14 cellular contexts compared by ENCODE assay signal in genomic region chr2:121241466-121241865, GRCh38. TPM values are rescaled to one million over a fixed set of nuclear protein-coding genes. Genes with fewer than 3 reads are reported as not detected.
A peak's percentile ranks its signal among the peaks of the same experiment; 100 is the strongest.
DNase-seq lines count a peak whose midpoint lies in the region; ATAC-seq and TF ChIP-seq lines count a peak whose summit lies in the region.
"Had no signal": no experiment of that assay in that cellular context is flagged by ENCODE, and none has a peak within 500 bp of the region (broad histone marks: within the 10 kb centered on the region; RNA-seq: fewer than 3 reads in every experiment).

No MANE protein-coding gene starts in this region.

- H3K9me3 ChIP-seq in RWPE2 (ENCODE audit: severe bottlenecking): no peaks in the 10 kb centered on the region
- H3K9me3 ChIP-seq in MM.1S (replicated peaks; ENCODE audit: insufficient read depth, low read length): no peaks in the 10 kb centered on the region
- no peaks in the 10 kb centered on the region for H3K9me3 ChIP-seq in neuronal stem cell (replicated peaks in 1 of 2; ENCODE audit: control insufficient read depth in 2 of 2, insufficient read depth in 1 of 2, low read depth in 1 of 2, low read length in 2 of 2)
- H3K9me3 ChIP-seq: BLaER1 had no signal

- no peak overlapping the region for H3K18ac ChIP-seq in neuronal stem cell (ENCODE audit: low read length)

- H3F3A ChIP-seq in MM.1S (ENCODE audit: insufficient read depth, low read length): no peaks in the 10 kb centered on the region

- no peak for ATAC-seq in RWPE2 (ENCODE audit: low read depth)
- ATAC-seq: HCT116 had no signal

- no peak overlapping the region for H2BK5ac ChIP-seq in neuronal stem cell (ENCODE audit: low read length)

- no peak overlapping the region for H2BK120ac ChIP-seq in neuronal stem cell (ENCODE audit: low read depth, low read length)

- no peak overlapping the region for H2AK5ac ChIP-seq in neuronal stem cell (ENCODE audit: low read depth, low read length)

- H3K9ac ChIP-seq in MM.1S (ENCODE audit: low read length): no peak overlapping the region
- no peak overlapping the region for H3K9ac ChIP-seq in neuronal stem cell (ENCODE audit: low read depth, low read length, poor library complexity)
- H3K9ac ChIP-seq: BLaER1, GM23248 had no signal

- H3K4me2 ChIP-seq in MM.1S (ENCODE audit: low read depth, low read length) (no peak overlapping the region), neuronal stem cell (ENCODE audit: insufficient read depth, low read length, poor library complexity, severe bottlenecking) (no peak overlapping the region)
- H3K4me2 ChIP-seq: BLaER1 had no signal

- H4K91ac ChIP-seq in neuronal stem cell (ENCODE audit: low read depth, low read length, poor library complexity): no peak overlapping the region

- DNase-seq in NCI-H1694 (lab: John Stamatoyannopoulos, UW): peak; percentile 81
- DNase-seq in NCI-H2171 (lab: John Stamatoyannopoulos, UW): peak; percentile 14
- peak; percentile 7 for DNase-seq in RWPE2 (ENCODE audit: low spot score)
- peak; percentile 14 for DNase-seq in posterior vena cava (ENCODE audit: low spot score)
- no peak for DNase-seq in MM.1S
- no peak for DNase-seq in neuronal stem cell (ENCODE audit: low spot score)
- DNase-seq in NK-92 (lab: John Stamatoyannopoulos, UW; ENCODE audit: unreplicated experiment): no peak
- DNase-seq in NCI-H1092 treated with DMSO at 0.1 percent for 48 hours (lab: John Stamatoyannopoulos, UW): no peak
- DNase-seq: DND-41, GF-D8, GM23248 had no signal

- no peak overlapping the region for H2BK15ac ChIP-seq in neuronal stem cell (ENCODE audit: low read length)

- no peaks in the 10 kb centered on the region for H3K79me1 ChIP-seq in neuronal stem cell (ENCODE audit: low read depth, low read length)

- H3K4me3 ChIP-seq in RWPE2 (ENCODE audit: severe bottlenecking): no peak overlapping the region
- H3K4me3 ChIP-seq in MM.1S (ENCODE audit: low read length): no peak overlapping the region
- H3K4me3 ChIP-seq in neuronal stem cell (ENCODE audit: low read length in 2 of 2): no peak overlapping the region
- H3K4me3 ChIP-seq: BLaER1, GM23248 had no signal

- WGBS in neuronal stem cell (ENCODE audit: extremely low coverage in 2 of 2, insufficient read length in 2 of 2, insufficient replicate concordance in 1 of 2), 2 donors: no CpG with 5 or more reads among the region's 3 CpGs

- peaks cover 27% of the 10 kb centered on the region for H3K36me3 ChIP-seq in RWPE2 (ENCODE audit: low read depth)
- no peaks in the 10 kb centered on the region for H3K36me3 ChIP-seq in MM.1S (replicated peaks; ENCODE audit: insufficient read depth, low read length)
- no peaks in the 10 kb centered on the region for H3K36me3 ChIP-seq in neuronal stem cell (replicated peaks in 1 of 2; ENCODE audit: control insufficient read depth in 2 of 2, insufficient read depth in 2 of 2, low read length in 2 of 2)
- H3K36me3 ChIP-seq: BLaER1 had no signal

- H3K79me2 ChIP-seq in MM.1S (ENCODE audit: low read length): no peaks in the 10 kb centered on the region

- H3K14ac ChIP-seq in neuronal stem cell (ENCODE audit: low read length): no peak overlapping the region

- no peaks in the 10 kb centered on the region for H3K4me1 ChIP-seq in RWPE2 (ENCODE audit: insufficient read depth, poor library complexity, severe bottlenecking)
- H3K4me1 ChIP-seq in MM.1S (ENCODE audit: low read length): no peaks in the 10 kb centered on the region
- H3K4me1 ChIP-seq in neuronal stem cell (ENCODE audit: control insufficient read depth in 2 of 2, insufficient read depth in 1 of 2, low read depth in 1 of 2, low read length in 2 of 2): no peaks in the 10 kb centered on the region
- H3K4me1 ChIP-seq: BLaER1 had no signal

- H4K8ac ChIP-seq in neuronal stem cell (ENCODE audit: low read depth, low read length): no peak overlapping the region

- H3K27ac ChIP-seq in RWPE2 (ENCODE audit: poor library complexity, severe bottlenecking) (no peak overlapping the region), MM.1S (ENCODE audit: low read length) (no peak overlapping the region), neuronal stem cell (replicated peaks; ENCODE audit: low read length) (no peak overlapping the region)
- H3K27ac ChIP-seq: BLaER1, GM23248 had no signal

- no peaks in the 10 kb centered on the region for H4K20me1 ChIP-seq in MM.1S (ENCODE audit: insufficient read depth, low read length)
- H4K20me1 ChIP-seq: BLaER1 had no signal

- H2AFZ ChIP-seq in MM.1S (ENCODE audit: low read length): no peak overlapping the region
- no peak overlapping the region for H2AFZ ChIP-seq in neuronal stem cell (ENCODE audit: low read length)
- H2AFZ ChIP-seq: GM23248 had no signal

- intact Hi-C loops in posterior vena cava (cut with DNase I): no loop called here

- H3K9me2 ChIP-seq in MM.1S (replicated peaks; ENCODE audit: insufficient read depth, low read length): no peaks in the 10 kb centered on the region

- H3K27me3 ChIP-seq in RWPE2 (ENCODE audit: insufficient read depth, poor library complexity, severe bottlenecking) (no peaks in the 10 kb centered on the region), MM.1S (replicated peaks; ENCODE audit: insufficient read depth, low read length) (no peaks in the 10 kb centered on the region), neuronal stem cell (ENCODE audit: control insufficient read depth in 3 of 3, insufficient read depth in 3 of 3, low read depth in 1 of 3, low read length in 3 of 3) (peaks cover 0 to 56% (median 0%) of the 10 kb centered on the region in 3 experiments)
- H3K27me3 ChIP-seq: BLaER1 had no signal

- no peak overlapping the region for H3K23ac ChIP-seq in neuronal stem cell (ENCODE audit: low read depth, low read length, poor library complexity)

- no peak overlapping the region for H2BK12ac ChIP-seq in neuronal stem cell (ENCODE audit: low read length)

- no peak overlapping the region for H3K4ac ChIP-seq in neuronal stem cell (ENCODE audit: low read length)

- no peak for TF ChIP-seq CTCF in RWPE2 (IDR thresholded peaks at IDR 0.05; ENCODE audit: poor library complexity, severe bottlenecking)
- TF ChIP-seq CTCF in MM.1S (IDR thresholded peaks at IDR 0.05; ENCODE audit: low read length): no peak

RNA-seq across cellular contexts. Expression of gene TFCP2L1, which starts 43.5 kb away (rescaled TPM):
- 1 to 10 TPM in 1 of 2 donors, under 1 TPM in 1; 0.29 to 2.3 TPM for total RNA-seq in posterior vena cava
- 0.01 TPM for polyA plus RNA-seq in neuronal stem cell (2013, experiment 1 of 2)
- 0.03 TPM for polyA plus RNA-seq in neuronal stem cell (2013, experiment 2 of 2)
- total RNA-seq: A673, GM23248 had no signal
- polyA plus RNA-seq: GM23248 had no signal

Comparison
In these comparisons a context has a peak if more than half of its experiments do, and no peak if none do; other contexts are left out.
1. DNase-seq: peak in NCI-H1694 (single experiment), NCI-H2171 (single experiment), RWPE2 (single experiment) and posterior vena cava (single experiment); none in MM.1S (single experiment), neuronal stem cell (single experiment), NK-92 (single experiment) and NCI-H1092 treated with DMSO at 0.1 percent for 48 hours (single experiment).